9 cellular contexts compared by ENCODE assay signal in the genomic region with DNA sequence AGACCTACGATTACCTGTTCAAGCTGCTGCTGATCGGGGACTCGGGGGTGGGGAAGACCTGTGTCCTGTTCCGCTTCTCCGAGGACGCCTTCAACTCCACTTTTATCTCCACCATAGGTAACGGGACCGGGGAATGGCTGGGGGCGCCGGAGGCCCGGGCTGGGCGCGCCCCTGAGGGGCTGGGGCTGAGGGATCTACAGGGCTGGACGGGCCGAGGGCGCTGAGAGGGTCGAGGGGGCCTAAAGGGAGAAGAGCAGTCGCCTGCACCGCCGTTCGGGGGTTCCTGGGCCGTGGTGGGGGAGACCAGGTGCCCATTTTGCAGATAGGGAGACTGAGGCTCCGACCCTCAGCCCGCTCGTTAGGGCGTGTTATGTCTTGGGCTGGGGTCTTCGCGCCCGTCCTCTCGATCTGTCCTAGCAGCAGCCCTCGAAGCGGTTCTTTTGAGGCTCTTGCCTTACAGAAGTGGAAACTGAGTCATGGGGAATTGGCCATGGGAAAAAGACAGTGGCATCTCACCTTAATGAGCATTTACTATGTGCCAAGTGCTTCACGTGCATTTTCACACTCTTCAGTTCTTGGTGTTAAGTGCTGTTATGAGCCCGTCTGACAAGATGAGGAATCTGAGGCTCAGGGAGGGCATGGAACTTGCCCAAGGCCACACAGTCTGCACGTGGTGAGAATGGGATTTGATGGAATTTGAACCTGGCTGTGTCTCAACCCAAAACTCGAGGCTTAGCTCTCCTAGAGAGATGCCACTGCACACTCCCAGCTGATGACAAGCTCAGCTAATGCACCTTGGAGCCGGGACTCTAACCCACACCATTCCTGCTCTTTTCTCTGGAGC. TPM values are rescaled to one million over a fixed set of nuclear protein-coding genes. Genes with fewer than 3 reads are reported as not detected.
DNase-seq lines count a peak whose midpoint lies in the region; ATAC-seq, FAIRE-seq and TF ChIP-seq lines count a peak whose summit lies in the region.
"Had no signal": no experiment of that assay in that cellular context is flagged by ENCODE, and none has a peak within 500 bp of the region (broad histone marks: within the 10 kb centered on the region; RNA-seq: fewer than 3 reads in every experiment).

No MANE protein-coding gene starts in this region.

- FAIRE-seq in pancreas (lab: Jason Lieb, UNC), result no peak

- peak; percentile 57 for TF ChIP-seq POLR2A in GM10847 (IDR thresholded peaks at IDR 0.05; ENCODE audit: extremely low read depth, insufficient read length)

- H3K79me2 ChIP-seq in PC-9 (ENCODE audit: low read depth), result peaks cover 50% of the 10 kb centered on the region

- peak overlapping the region; percentile 72 for H3K27ac ChIP-seq in PC-9
- H3K27ac ChIP-seq in esophagus (ENCODE audit: low read depth in 2 of 2, low read length in 1 of 2), result peak overlapping the region; percentile 88 to 89
- H3K27ac ChIP-seq in pancreas, result peak overlapping the region; percentile 79 to 89 (median 84)

- H3K36me3 ChIP-seq in PC-9 (ENCODE audit: low read depth) (no peaks in the 10 kb centered on the region; the same call in 1 of the 2 replicates), esophagus (ENCODE audit: control insufficient read depth in 2 of 2, insufficient read depth in 2 of 2, low read length in 1 of 2) (no peaks in the 10 kb centered on the region), pancreas (no peaks in the 10 kb centered on the region)

- peaks cover 4% of the 10 kb centered on the region; the same call in 1 of the 2 replicates for H4K20me1 ChIP-seq in PC-9 (ENCODE audit: insufficient read depth)

- H2AFZ ChIP-seq in PC-9, result peak overlapping the region; percentile 95

- H3K27me3 ChIP-seq in PC-9 (ENCODE audit: insufficient read depth, low read depth) (no peaks in the 10 kb centered on the region), esophagus (ENCODE audit: control insufficient read depth in 1 of 2, insufficient read depth in 2 of 2, low read length in 2 of 2) (no peaks in the 10 kb centered on the region), pancreas (no peaks in the 10 kb centered on the region)

- peak overlapping the region; percentile 97 for H3K4me3 ChIP-seq in PC-9
- H3K4me3 ChIP-seq in esophagus (ENCODE audit: low read depth in 1 of 2, low read length in 2 of 2), result peak overlapping the region; percentile 71 to 78
- H3K4me3 ChIP-seq in pancreas, result peak overlapping the region; percentile 76 to 91 (median 84)

- POLR2A ChIA-PET in PC-9 (lab: Charles Lee; ENCODE audit: unreplicated experiment), result interaction anchor here (1.1 kb wide), 1 partner anchor 31 kb away, joined by 10 read pairs; the partner anchor contains the start of gene HSH2D

- CTCF ChIA-PET in PC-9 (lab: Charles Lee), result interaction anchor here (1.4 kb wide), 1 partner anchor 70 kb away, joined by 4 read pairs; no protein-coding TSS in a partner anchor

- peak overlapping the region; percentile 98 for H3K4me2 ChIP-seq in PC-9

- 1 to 2% methylated on average over 36 to 37 of the region's 37 CpGs for WGBS in esophagus, 2 donors
- 2% methylated on average over 37 of the region's 37 CpGs for WGBS in pancreas, 2 donors

- no peaks in the 10 kb centered on the region for H3K9me2 ChIP-seq in PC-9 (ENCODE audit: insufficient read depth)

- H3K4me1 ChIP-seq in PC-9 (replicated peaks; ENCODE audit: insufficient read depth) (peaks cover 12% of the 10 kb centered on the region), esophagus (ENCODE audit: control insufficient read depth in 2 of 2, insufficient read depth in 2 of 2, low read length in 1 of 2) (peaks cover 2 to 12% of the 10 kb centered on the region in 2 donors), pancreas (peaks cover 9 to 20% (median 11%) of the 10 kb centered on the region in 3 donors)

- H3K9me3 ChIP-seq in PC-9 (ENCODE audit: insufficient read depth, low read depth) (no peaks in the 10 kb centered on the region), esophagus (ENCODE audit: control insufficient read depth in 2 of 2, insufficient read depth in 1 of 2, low read depth in 1 of 2, low read length in 1 of 2) (no peaks in the 10 kb centered on the region), pancreas (no peaks in the 10 kb centered on the region)

- DNase-seq in PC-9, result no peak
- DNase-seq in pancreas, result peak in 2 of 6 donors; percentile 19 to 23
- no peak for DNase-seq in NCI-H1048 (lab: John Stamatoyannopoulos, UW)
- no peak for DNase-seq in MV-4-11 (lab: John Stamatoyannopoulos, UW)
- no peak for DNase-seq in DMS53 (lab: John Stamatoyannopoulos, UW)
- DNase-seq in amniotic stem cell (lab: John Stamatoyannopoulos, UW), result no peak

- intact Hi-C loops in PC-9 (cut with micrococcal nuclease; ENCODE audit: unreplicated experiment) (loop anchor here (1.0 kb wide), 3 partner anchors 42 to 71 kb away; no protein-coding TSS in a partner anchor), pancreas (cut with DNase I) (no loop called here)

- H3F3A ChIP-seq in PC-9 (ENCODE audit: insufficient read depth, low read depth), result peaks cover 6% of the 10 kb centered on the region; the same call in 1 of the 2 replicates

- BruUV-seq in PC-9 (replicated peaks; lab: Mats Ljungman, UMichigan), result TSS peak; percentile 55

- TF ChIP-seq CTCF in PC-9 (conservative IDR thresholded peaks at IDR 0.05), result no peak
- TF ChIP-seq CTCF in pancreas (IDR thresholded peaks at IDR 0.05), result no peak

- ATAC-seq in pancreas, result peak in 2 of 4 donors; percentile 0 to 1

RNA-seq across cellular contexts. Expression of gene RAB8A, which starts 0.4 kb away (rescaled TPM):
- total RNA-seq in PC-9 (2021), result 87.9 and 104 TPM in 2 replicates
- polyA plus RNA-seq in esophagus, result 10 to 100 TPM; 24.9 to 34.1 TPM
- 10 to 100 TPM; 18.6 to 40.8 (median 27.8) TPM for total RNA-seq in pancreas
- 10 to 100 TPM; 12.0 to 18.0 TPM for polyA plus RNA-seq in pancreas

RNA-seq across cellular contexts. Expression of gene HSH2D, which starts 31.4 kb away (rescaled TPM):
- 10.9 and 13.7 TPM in 2 replicates for total RNA-seq in PC-9 (2021)
- under 1 TPM; 0.47 to 0.86 TPM for polyA plus RNA-seq in esophagus
- 1 to 10 TPM; 2.2 to 5.9 (median 3.6) TPM for total RNA-seq in pancreas
- polyA plus RNA-seq in pancreas, result 10 to 100 TPM; 12.5 to 13.2 TPM
- total RNA-seq: RPMI7951 had no signal

RNA-seq across cellular contexts. Expression of gene TPM4, which starts 35.8 kb away (rescaled TPM):
- total RNA-seq in PC-9 (2021) (279 and 307 TPM in 2 replicates), pancreas (100 to 1,000 TPM in 2 of 6 donors, 10 to 100 TPM in 4; 36.8 to 161 (median 50.8) TPM)
- polyA plus RNA-seq in esophagus (100 to 1,000 TPM; 350 to 439 TPM), pancreas (100 to 1,000 TPM; 102 to 126 TPM)
